In the genomic region with DNA sequence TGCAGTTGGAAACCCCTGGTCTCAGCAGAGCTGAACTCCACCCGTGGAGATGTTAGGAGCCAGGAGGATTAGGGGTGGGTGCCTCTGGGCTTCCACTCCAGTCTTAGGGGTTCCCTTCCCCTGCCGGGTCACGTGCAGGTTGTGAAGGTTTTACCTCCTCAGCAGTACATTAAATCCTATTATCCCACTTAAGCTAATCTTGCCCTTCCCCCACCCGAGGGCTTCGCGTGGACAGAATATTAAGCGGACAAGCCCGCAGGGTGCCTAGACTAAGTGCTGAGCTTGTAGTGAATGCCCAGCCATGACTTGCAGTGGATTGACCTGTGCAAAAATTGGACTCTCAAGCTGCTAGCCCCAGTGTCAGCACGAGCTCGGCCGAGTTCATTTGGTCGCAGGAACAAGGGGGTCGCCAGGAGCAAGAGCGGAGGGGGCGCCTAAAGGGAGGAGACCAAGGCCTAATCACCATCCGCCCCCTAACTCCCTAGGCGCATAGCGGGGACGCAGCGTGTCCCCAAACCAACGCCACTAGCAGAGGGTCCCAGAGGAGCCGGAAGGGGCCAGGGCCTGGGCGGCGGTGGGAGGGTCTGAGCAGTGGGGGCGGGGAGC, we compare ENCODE assay signal across 1 cellular context.
TF ChIP-seq lines count a peak whose summit lies in the region.

No MANE protein-coding gene starts in this region.

TF ChIP-seq in HCT116, 20 proteins besides CTCF, POLR2A, EP300 and RAD21 (continued from another document):
- TF ChIP-seq, protein P1, sequence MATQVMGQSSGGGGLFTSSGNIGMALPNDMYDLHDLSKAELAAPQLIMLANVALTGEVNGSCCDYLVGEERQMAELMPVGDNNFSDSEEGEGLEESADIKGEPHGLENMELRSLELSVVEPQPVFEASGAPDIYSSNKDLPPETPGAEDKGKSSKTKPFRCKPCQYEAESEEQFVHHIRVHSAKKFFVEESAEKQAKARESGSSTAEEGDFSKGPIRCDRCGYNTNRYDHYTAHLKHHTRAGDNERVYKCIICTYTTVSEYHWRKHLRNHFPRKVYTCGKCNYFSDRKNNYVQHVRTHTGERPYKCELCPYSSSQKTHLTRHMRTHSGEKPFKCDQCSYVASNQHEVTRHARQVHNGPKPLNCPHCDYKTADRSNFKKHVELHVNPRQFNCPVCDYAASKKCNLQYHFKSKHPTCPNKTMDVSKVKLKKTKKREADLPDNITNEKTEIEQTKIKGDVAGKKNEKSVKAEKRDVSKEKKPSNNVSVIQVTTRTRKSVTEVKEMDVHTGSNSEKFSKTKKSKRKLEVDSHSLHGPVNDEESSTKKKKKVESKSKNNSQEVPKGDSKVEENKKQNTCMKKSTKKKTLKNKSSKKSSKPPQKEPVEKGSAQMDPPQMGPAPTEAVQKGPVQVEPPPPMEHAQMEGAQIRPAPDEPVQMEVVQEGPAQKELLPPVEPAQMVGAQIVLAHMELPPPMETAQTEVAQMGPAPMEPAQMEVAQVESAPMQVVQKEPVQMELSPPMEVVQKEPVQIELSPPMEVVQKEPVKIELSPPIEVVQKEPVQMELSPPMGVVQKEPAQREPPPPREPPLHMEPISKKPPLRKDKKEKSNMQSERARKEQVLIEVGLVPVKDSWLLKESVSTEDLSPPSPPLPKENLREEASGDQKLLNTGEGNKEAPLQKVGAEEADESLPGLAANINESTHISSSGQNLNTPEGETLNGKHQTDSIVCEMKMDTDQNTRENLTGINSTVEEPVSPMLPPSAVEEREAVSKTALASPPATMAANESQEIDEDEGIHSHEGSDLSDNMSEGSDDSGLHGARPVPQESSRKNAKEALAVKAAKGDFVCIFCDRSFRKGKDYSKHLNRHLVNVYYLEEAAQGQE (IDR thresholded peaks at IDR 0.05; ENCODE audit: low read depth): no peak
- TF ChIP-seq, protein P2, sequence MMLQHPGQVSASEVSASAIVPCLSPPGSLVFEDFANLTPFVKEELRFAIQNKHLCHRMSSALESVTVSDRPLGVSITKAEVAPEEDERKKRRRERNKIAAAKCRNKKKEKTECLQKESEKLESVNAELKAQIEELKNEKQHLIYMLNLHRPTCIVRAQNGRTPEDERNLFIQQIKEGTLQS (IDR thresholded peaks at IDR 0.05): no peak
- TF ChIP-seq EZH2phosphoT487 (IDR thresholded peaks at IDR 0.05; ENCODE audit: borderline replicate concordance) (no peak), FOSL1 (IDR thresholded peaks at IDR 0.05; ENCODE audit: low read depth) (no peak), POLR2AphosphoS5 (IDR thresholded peaks at IDR 0.05; ENCODE audit: low read depth, low read length) (no peak), EGR1 (IDR thresholded peaks at IDR 0.05; ENCODE audit: low read depth) (no peak), YY1 (IDR thresholded peaks at IDR 0.05; ENCODE audit: extremely low read depth, insufficient replicate concordance, low read depth, low read length) (no peak)
- TF ChIP-seq, protein P3, sequence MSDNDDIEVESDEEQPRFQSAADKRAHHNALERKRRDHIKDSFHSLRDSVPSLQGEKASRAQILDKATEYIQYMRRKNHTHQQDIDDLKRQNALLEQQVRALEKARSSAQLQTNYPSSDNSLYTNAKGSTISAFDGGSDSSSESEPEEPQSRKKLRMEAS (IDR thresholded peaks at IDR 0.05): no peak
